In genomic region chr9:114499528-114499927, GRCh38 we compare ENCODE assay signal across 18 cellular contexts. TPM values are rescaled to one million over a fixed set of nuclear protein-coding genes. Genes with fewer than 3 reads are reported as not detected.
A peak's percentile ranks its signal among the peaks of the same experiment; 100 is the strongest.
DNase-seq lines count a peak whose midpoint lies in the region; ATAC-seq and TF ChIP-seq lines count a peak whose summit lies in the region.
"Had no signal": no experiment of that assay in that cellular context is flagged by ENCODE, and none has a peak within 500 bp of the region (broad histone marks: within the 10 kb centered on the region; RNA-seq: fewer than 3 reads in every experiment).

No MANE protein-coding gene starts in this region.

- H3K27me3 ChIP-seq in H7 (ENCODE audit: control insufficient read depth, insufficient read depth, low read length) (peaks cover 7% of the 10 kb centered on the region), adrenal gland (no peaks in the 10 kb centered on the region)
- H3K27me3 ChIP-seq: hepatocyte, right lobe of liver had no signal

- ATAC-seq in GM18519 (IDR thresholded peaks at IDR 0.05; ENCODE audit: low FRiP score, unreplicated experiment) = no peak
- ATAC-seq: left ventricle myocardium superior, PC-3, right lobe of liver, SK-N-SH treated with all-trans-retinoic acid at 6 μM for 48 hours had no signal

- intact Hi-C loops in adrenal gland (cut with DNase I) = no loop called here

- no peak for TF ChIP-seq POLR2A in adrenal gland (IDR thresholded peaks at IDR 0.05)

- H3K4me1 ChIP-seq in adrenal gland (replicated peaks in 1 of 2) = peaks cover 16 to 67% of the 10 kb centered on the region in 2 donors
- H3K4me1 ChIP-seq: right lobe of liver had no signal

- WGBS in adrenal gland, 4 donors = 46 to 53% (median 48%) methylated on average over 9 of the region's 9 CpGs

- H3K4me3 ChIP-seq in H7 (ENCODE audit: insufficient read depth, low read depth, low read length) = no peak overlapping the region
- no peak overlapping the region for H3K4me3 ChIP-seq in adrenal gland
- H3K4me3 ChIP-seq: hepatocyte, right lobe of liver had no signal

- H3K27ac ChIP-seq in adrenal gland = peak overlapping the region in 2 of 5 donors; percentile 18 to 57
- H3K27ac ChIP-seq: C4-2B, hepatocyte, right lobe of liver had no signal

- DNase-seq in H7 (peak; percentile 16), NCI-H524 treated with DMSO at 0.1 percent for 48 hours (lab: John Stamatoyannopoulos, UW) (peak; percentile 94), globus pallidus (ENCODE audit: low spot score) (peak; percentile 86), retina (peak; percentile 77), SKM-1 treated with dmso at 0.1 percent for 144 hours (lab: John Stamatoyannopoulos, UW; ENCODE audit: unreplicated experiment) (no peak), adrenal gland (no peak)
- DNase-seq: activated CD8-positive, alpha-beta memory T cell treated with anti-CD3 and anti-CD28 coated beads for 24 hours; EL; left ventricle myocardium superior; NCI-H226; PC-3; right lobe of liver; stimulated activated CD4-positive, alpha-beta T cell treated with anti-CD3 and anti-CD28 coated beads, Interleukin-2, amount 100 ng/mL, for 24 hours; trophoblast cell had no signal

- H3K36me3 ChIP-seq in H7 (replicated peaks; ENCODE audit: control insufficient read depth, insufficient read depth, low read length) = no peaks in the 10 kb centered on the region
- H3K36me3 ChIP-seq in adrenal gland (replicated peaks in 1 of 2) = no peaks in the 10 kb centered on the region
- H3K36me3 ChIP-seq: right lobe of liver had no signal

- no peaks in the 10 kb centered on the region for H3K9me3 ChIP-seq in adrenal gland (replicated peaks in 1 of 3)
- H3K9me3 ChIP-seq: right lobe of liver had no signal

- TF ChIP-seq CTCF in adrenal gland (IDR thresholded peaks at IDR 0.05) = no peak

RNA-seq across cellular contexts. Expression of gene WHRN, which starts 5.7 kb away (rescaled TPM):
- total RNA-seq in H7 (2014; rRNA removed; shearing (Covaris generic)) = 4.4 and 10.6 TPM in 2 replicates
- total RNA-seq in adrenal gland = 100 to 1,000 TPM in 4 of 8 donors, 10 to 100 TPM in 4; 67.2 to 154 (median 96.4) TPM
- polyA plus RNA-seq in adrenal gland = 100 to 1,000 TPM in 2 of 3 donors, 10 to 100 TPM in 1; 34.8 to 359 (median 247) TPM

Comparison
In these comparisons a context has a peak if more than half of its experiments do, and no peak if none do; other contexts are left out.
1. DNase-seq: peak in H7 (single experiment), NCI-H524 treated with DMSO at 0.1 percent for 48 hours (single experiment), globus pallidus (single experiment) and retina (single experiment); none in SKM-1 treated with dmso at 0.1 percent for 144 hours (single experiment) and adrenal gland (0 of 7).